21 cellular contexts compared by ENCODE assay signal in the genomic region with DNA sequence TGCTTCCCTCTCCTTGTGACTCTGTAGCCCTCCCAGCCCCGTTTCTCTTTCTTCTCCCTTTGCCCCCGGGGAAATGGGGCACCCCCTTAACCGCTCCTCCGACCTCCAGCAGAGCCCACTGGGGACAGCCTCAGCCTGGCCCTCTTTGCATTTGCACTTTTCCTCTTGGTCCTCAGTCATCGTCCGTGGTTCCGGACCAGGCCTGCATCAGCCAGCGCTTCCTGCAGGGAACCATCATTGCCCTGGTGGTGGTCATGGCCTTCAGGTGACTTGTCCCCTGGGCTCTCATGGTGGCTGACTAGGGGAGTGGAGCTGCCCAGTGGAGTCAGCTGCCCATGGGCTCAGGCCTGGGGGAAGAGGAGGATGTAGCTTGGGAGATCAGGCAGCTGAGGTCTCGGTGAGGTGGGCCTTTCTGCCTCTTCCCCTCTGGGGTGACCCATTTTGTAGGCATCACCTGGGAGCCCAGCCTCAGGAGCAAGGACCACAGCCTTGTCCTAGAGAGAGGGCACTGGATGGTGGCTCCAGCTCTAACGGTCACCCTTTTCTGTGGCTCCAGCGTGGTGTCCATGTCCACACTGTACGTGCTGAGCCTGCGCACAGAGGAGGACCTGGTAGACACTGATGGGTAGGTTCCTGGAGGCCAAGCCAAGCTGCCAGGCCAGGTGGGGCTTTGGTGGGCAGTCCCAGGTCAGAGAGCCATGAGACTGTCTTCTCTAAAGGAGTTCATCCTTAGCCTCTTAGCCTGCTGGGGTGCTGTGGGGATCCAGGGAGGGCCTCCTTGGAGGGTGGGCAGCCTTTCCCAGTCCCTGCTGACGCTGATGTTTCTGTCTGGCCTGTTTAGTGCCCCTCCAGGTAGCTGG. TPM values are rescaled to one million over a fixed set of nuclear protein-coding genes. Genes with fewer than 3 reads are reported as not detected.
"Had no signal": no experiment of that assay in that cellular context is flagged by ENCODE, and none has a peak within 500 bp of the region (broad histone marks: within the 10 kb centered on the region; RNA-seq: fewer than 3 reads in every experiment).

No MANE protein-coding gene starts in this region.

- H3K4me3 Mint-ChIP-seq: activated CD4-positive, alpha-beta memory T cell treated with anti-CD3 and anti-CD28 coated beads for 36 hours; activated naive CD4-positive, alpha-beta T cell treated with anti-CD3 and anti-CD28 coated beads for 36 hours; endodermal cell had no signal

- FAIRE-seq: astrocyte, keratinocyte, small intestine had no signal

- H3K4me1 Mint-ChIP-seq: endodermal cell had no signal

- H3K4me3 ChIP-seq: gastroesophageal sphincter, heart left ventricle, lung, thyroid gland had no signal

- H3K9me3 Mint-ChIP-seq: activated CD4-positive, alpha-beta memory T cell treated with anti-CD3 and anti-CD28 coated beads for 36 hours; activated naive CD4-positive, alpha-beta T cell treated with anti-CD3 and anti-CD28 coated beads for 36 hours; endodermal cell; naive thymus-derived CD8-positive, alpha-beta T cell had no signal

- DNase-seq: activated CD4-positive, alpha-beta memory T cell treated with anti-CD3 and anti-CD28 coated beads for 36 hours; activated CD4-positive, alpha-beta T cell treated with anti-CD3 and anti-CD28 coated beads for 48 hours; activated effector memory CD4-positive, alpha-beta T cell treated with Interleukin-2 at 50 U/mL for 16 hours; activated naive CD4-positive, alpha-beta T cell treated with anti-CD3 and anti-CD28 coated beads for 36 hours; activated T-cell treated with anti-CD3 and anti-CD28 coated beads, Interleukin-2, amount 50 U/mL, for 48 hours; cerebellar nuclear complex; cortex of kidney; endodermal cell; naive thymus-derived CD8-positive, alpha-beta T cell; nucleus accumbens; small intestine; stimulated activated CD4-positive, alpha-beta T cell treated with anti-CD3 and anti-CD28 coated beads, Interleukin-2, amount 100 ng/mL, for 24 hours; stimulated activated naive CD4-positive, alpha-beta T cell; thyroid gland had no signal

- H3K27ac Mint-ChIP-seq: activated CD4-positive, alpha-beta memory T cell treated with anti-CD3 and anti-CD28 coated beads for 36 hours; activated naive CD4-positive, alpha-beta T cell treated with anti-CD3 and anti-CD28 coated beads for 36 hours; endodermal cell; naive thymus-derived CD8-positive, alpha-beta T cell had no signal

- H3K27me3 ChIP-seq: heart left ventricle, thyroid gland had no signal

- ATAC-seq: gastroesophageal sphincter; heart left ventricle; naive thymus-derived CD8-positive, alpha-beta T cell; sciatic nerve; SK-N-SH treated with all-trans-retinoic acid at 6 μM for 48 hours had no signal

- H3K9me3 ChIP-seq: gastroesophageal sphincter, heart left ventricle, thyroid gland had no signal

- H3K27ac ChIP-seq: gastroesophageal sphincter, heart left ventricle, thyroid gland had no signal

RNA-seq across cellular contexts. Expression of gene FADS2, which starts 48.2 kb away (rescaled TPM):
- total RNA-seq: naive thymus-derived CD8-positive, alpha-beta T cell had no signal
